In genomic region chr7:139121-139520, GRCh38 we compare ENCODE assay signal across 3 cellular contexts.
A peak's percentile ranks its signal among the peaks of the same experiment; 100 is the strongest.
TF ChIP-seq lines count a peak whose summit lies in the region.

No MANE protein-coding gene starts in this region.

TF ChIP-seq in HEK293, 187 proteins besides CTCF, POLR2A, EP300 and RAD21:
- TF ChIP-seq ZIC2 (tag by site-specific recombination; IDR thresholded peaks at IDR 0.05) (peak; percentile 58; the same call in 1 of the 2 replicates), ZNF596 (tag by site-specific recombination; IDR thresholded peaks at IDR 0.05) (no peak), ZNF707 (tag by site-specific recombination; IDR thresholded peaks at IDR 0.05) (no peak), ZNF704 (tag by site-specific recombination; IDR thresholded peaks at IDR 0.05) (no peak)

TF ChIP-seq in H1, 55 proteins besides CTCF, POLR2A, EP300 and RAD21:
- peak; percentile 51; the same call in 1 of the 2 replicates for TF ChIP-seq E2F6 (IDR thresholded peaks at IDR 0.05)
- TF ChIP-seq MAX (IDR thresholded peaks at IDR 0.05), result peak; percentile 35; the same call in 1 of the 2 replicates
- TF ChIP-seq RFX5 (IDR thresholded peaks at IDR 0.05; ENCODE audit: borderline replicate concordance, low read depth, low read length), result no peak
TF ChIP-seq in H1: peak in this region for 2.

TF ChIP-seq in neural cell, 6 proteins besides CTCF, POLR2A, EP300 and RAD21:
- TF ChIP-seq SMC3 (conservative IDR thresholded peaks at IDR 0.05; ENCODE audit: poor library complexity) (no peak), MXI1 (conservative IDR thresholded peaks at IDR 0.05; ENCODE audit: poor library complexity, severe bottlenecking) (no peak), TAF1 (IDR thresholded peaks at IDR 0.05; ENCODE audit: low read depth) (no peak), EZH2 (IDR thresholded peaks at IDR 0.05; ENCODE audit: borderline replicate concordance, insufficient read depth, low read length, poor library complexity, severe bottlenecking) (no peak), POLR2AphosphoS5 (IDR thresholded peaks at IDR 0.05) (no peak), REST (IDR thresholded peaks at IDR 0.05; ENCODE audit: borderline replicate concordance) (no peak)
